Comparison of ENCODE assay signal across 8 cellular contexts in genomic region chr2:178523596-178524134, GRCh38. TPM values are rescaled to one million over a fixed set of nuclear protein-coding genes. Genes with fewer than 3 reads are reported as not detected.
DNase-seq lines count a peak whose midpoint lies in the region; ATAC-seq and TF ChIP-seq lines count a peak whose summit lies in the region.

No MANE protein-coding gene starts in this region.

- intact Hi-C loops in PC-3 (cut with micrococcal nuclease): loop anchor here (1.0 kb wide), 1 partner anchor 42 kb away; no protein-coding TSS in a partner anchor

- peak overlapping the region; percentile 88 for H3K27ac Mint-ChIP-seq in activated CD8-positive, alpha-beta memory T cell treated with anti-CD3 and anti-CD28 coated beads, Interleukin-2, amount 10 ng/mL, durations not matched to agents 7 days and 5 days

- no peaks in the 10 kb centered on the region for H3K36me3 ChIP-seq in PC-3 (ENCODE audit: low read depth, low read length)
- H3K36me3 ChIP-seq in esophagus (ENCODE audit: control insufficient read depth in 2 of 2, insufficient read depth in 2 of 2, low read length in 1 of 2): peaks cover 0 to under 1% of the 10 kb centered on the region in 2 donors
- peaks cover 2% of the 10 kb centered on the region for H3K36me3 ChIP-seq in neutrophil

- POLR2A ChIA-PET in PC-3 (lab: Charles Lee; ENCODE audit: unreplicated experiment): no interaction called here

- H2AFZ ChIP-seq in PC-3 (ENCODE audit: low read length): peak overlapping the region; percentile 55; the same call in 1 of the 2 replicates

- ATAC-seq in activated CD8-positive, alpha-beta memory T cell treated with anti-CD3 and anti-CD28 coated beads, Interleukin-2, amount 10 ng/mL, durations not matched to agents 7 days and 5 days: peak; percentile 9
- peak; percentile 45 for ATAC-seq in PC-3

- peaks cover 31% of the 10 kb centered on the region for H3K36me3 Mint-ChIP-seq in activated CD8-positive, alpha-beta memory T cell treated with anti-CD3 and anti-CD28 coated beads, Interleukin-2, amount 10 ng/mL, durations not matched to agents 7 days and 5 days

- CTCF ChIA-PET in activated CD8-positive, alpha-beta memory T cell treated with anti-CD3 and anti-CD28 coated beads, Interleukin-2, amount 10 ng/mL, durations not matched to agents 7 days and 5 days (lab: Charles Lee): interaction anchor here (0.9 to 3.4 kb wide), 11 partner anchors 9 to 412 kb away, joined by 3 to 29 read pairs (median 6); partner anchors contain the start of genes PJVK, PLEKHA3, PRKRA and RBM45
- CTCF ChIA-PET in PC-3 (lab: Charles Lee): no interaction called here

- H3K4me3 ChIP-seq in PC-3 (ENCODE audit: low read length): peak overlapping the region; percentile 69
- H3K4me3 ChIP-seq in esophagus (ENCODE audit: low read depth in 1 of 2, low read length in 2 of 2): peak overlapping the region; percentile 70 to 76
- peak overlapping the region; percentile 68 to 81 for H3K4me3 ChIP-seq in neutrophil (ENCODE audit: low read depth in 1 of 2, low read length in 1 of 2)

- H3K4me2 ChIP-seq in PC-3 (ENCODE audit: low read length): peak overlapping the region; percentile 85

- TF ChIP-seq CTCF in PC-3 (conservative IDR thresholded peaks at IDR 0.05; ENCODE audit: low read depth, low read length) (no peak), neutrophil (IDR thresholded peaks at IDR 0.05) (no peak)

- no peaks in the 10 kb centered on the region for H3K9me3 ChIP-seq in PC-3 (ENCODE audit: low read length)
- no peaks in the 10 kb centered on the region for H3K9me3 ChIP-seq in esophagus (ENCODE audit: control insufficient read depth in 2 of 2, insufficient read depth in 1 of 2, low read depth in 1 of 2, low read length in 1 of 2)
- H3K9me3 ChIP-seq in neutrophil: no peaks in the 10 kb centered on the region

- H3K4me3 Mint-ChIP-seq in activated CD8-positive, alpha-beta memory T cell treated with anti-CD3 and anti-CD28 coated beads, Interleukin-2, amount 10 ng/mL, durations not matched to agents 7 days and 5 days: peak overlapping the region; percentile 91

- H3K9ac ChIP-seq in PC-3 (ENCODE audit: low read length): peak overlapping the region; percentile 72

- 29 to 32% methylated on average over 8 of the region's 8 CpGs for WGBS in esophagus, 2 donors

- peaks cover 19% of the 10 kb centered on the region for H3K79me2 ChIP-seq in PC-3 (ENCODE audit: low read length)

- no peaks in the 10 kb centered on the region for H4K20me1 ChIP-seq in PC-3 (ENCODE audit: low read length)

- H3F3A ChIP-seq in PC-3 (ENCODE audit: low read length, unreplicated experiment): no peaks in the 10 kb centered on the region

- H3K27ac ChIP-seq in PC-3 (ENCODE audit: low read length) (no peak overlapping the region), esophagus (ENCODE audit: low read depth in 2 of 2, low read length in 1 of 2) (peak overlapping the region; percentile 77 to 88), neutrophil (peak overlapping the region; percentile 90)

- H3K4me1 Mint-ChIP-seq in activated CD8-positive, alpha-beta memory T cell treated with anti-CD3 and anti-CD28 coated beads, Interleukin-2, amount 10 ng/mL, durations not matched to agents 7 days and 5 days: peaks cover 53% of the 10 kb centered on the region

- no TSS peak for BruUV-seq in PC-3 (replicated peaks; lab: Mats Ljungman, UMichigan)

- no peaks in the 10 kb centered on the region for H3K9me2 ChIP-seq in PC-3 (replicated peaks; ENCODE audit: low read length)

- DNase-seq in activated CD8-positive, alpha-beta memory T cell treated with anti-CD3 and anti-CD28 coated beads, Interleukin-2, amount 10 ng/mL, durations not matched to agents 7 days and 5 days: no peak
- no peak for DNase-seq in activated CD8-positive, alpha-beta memory T cell treated with anti-CD3 and anti-CD28 coated beads for 24 hours
- no peak for DNase-seq in PC-3
- no peak for DNase-seq in GDM1 (lab: John Stamatoyannopoulos, UW)
- no peak for DNase-seq in medulla oblongata (ENCODE audit: extremely low spot score)
- DNase-seq in activated CD4-positive, CD25-positive, alpha-beta regulatory T cell (lab: John Stamatoyannopoulos, UW): no peak

- no peaks in the 10 kb centered on the region for H3K27me3 Mint-ChIP-seq in activated CD8-positive, alpha-beta memory T cell treated with anti-CD3 and anti-CD28 coated beads, Interleukin-2, amount 10 ng/mL, durations not matched to agents 7 days and 5 days

- H3K4me1 ChIP-seq in PC-3 (ENCODE audit: insufficient read depth, low read length) (no peaks in the 10 kb centered on the region), esophagus (ENCODE audit: control insufficient read depth in 2 of 2, insufficient read depth in 2 of 2, low read length in 1 of 2) (no peaks in the 10 kb centered on the region), neutrophil (ENCODE audit: control insufficient read depth in 1 of 2, insufficient read depth in 1 of 2, low read depth in 1 of 2, low read length in 1 of 2) (peaks cover 51 to 58% of the 10 kb centered on the region in 2 experiments)

- H3K9me3 Mint-ChIP-seq in activated CD8-positive, alpha-beta memory T cell treated with anti-CD3 and anti-CD28 coated beads, Interleukin-2, amount 10 ng/mL, durations not matched to agents 7 days and 5 days (ENCODE audit: low read depth): peaks cover 2% of the 10 kb centered on the region

- H3K27me3 ChIP-seq in PC-3 (ENCODE audit: low read length) (no peaks in the 10 kb centered on the region), esophagus (ENCODE audit: control insufficient read depth in 1 of 2, insufficient read depth in 2 of 2, low read length in 2 of 2) (no peaks in the 10 kb centered on the region), neutrophil (no peaks in the 10 kb centered on the region)

RNA-seq across cellular contexts. Expression of gene PLEKHA3, which starts 43.4 kb away (rescaled TPM):
- 10 to 100 TPM; 26.4 to 30.5 TPM for total RNA-seq in activated CD8-positive, alpha-beta memory T cell treated with anti-CD3 and anti-CD28 coated beads, Interleukin-2, amount 10 ng/mL, durations not matched to agents 7 days and 5 days
- 16.4 and 16.7 TPM in 2 replicates for total RNA-seq in PC-3 (2014; rRNA removed)
- polyA plus RNA-seq in esophagus: 1 to 10 TPM in 1 of 2 donors, under 1 TPM in 1; 0.79 to 1.4 TPM

RNA-seq across cellular contexts. Expression of gene FKBP7, which starts 45.3 kb away (rescaled TPM):
- total RNA-seq in activated CD8-positive, alpha-beta memory T cell treated with anti-CD3 and anti-CD28 coated beads, Interleukin-2, amount 10 ng/mL, durations not matched to agents 7 days and 5 days: 1 to 10 TPM; 4.1 to 4.6 TPM
- total RNA-seq in PC-3 (2014; rRNA removed): 3.7 and 4.2 TPM in 2 replicates
- polyA plus RNA-seq in esophagus: 1 to 10 TPM; 1.5 to 2.8 TPM
